Comparison of ENCODE assay signal across 8 cellular contexts in the genomic region with DNA sequence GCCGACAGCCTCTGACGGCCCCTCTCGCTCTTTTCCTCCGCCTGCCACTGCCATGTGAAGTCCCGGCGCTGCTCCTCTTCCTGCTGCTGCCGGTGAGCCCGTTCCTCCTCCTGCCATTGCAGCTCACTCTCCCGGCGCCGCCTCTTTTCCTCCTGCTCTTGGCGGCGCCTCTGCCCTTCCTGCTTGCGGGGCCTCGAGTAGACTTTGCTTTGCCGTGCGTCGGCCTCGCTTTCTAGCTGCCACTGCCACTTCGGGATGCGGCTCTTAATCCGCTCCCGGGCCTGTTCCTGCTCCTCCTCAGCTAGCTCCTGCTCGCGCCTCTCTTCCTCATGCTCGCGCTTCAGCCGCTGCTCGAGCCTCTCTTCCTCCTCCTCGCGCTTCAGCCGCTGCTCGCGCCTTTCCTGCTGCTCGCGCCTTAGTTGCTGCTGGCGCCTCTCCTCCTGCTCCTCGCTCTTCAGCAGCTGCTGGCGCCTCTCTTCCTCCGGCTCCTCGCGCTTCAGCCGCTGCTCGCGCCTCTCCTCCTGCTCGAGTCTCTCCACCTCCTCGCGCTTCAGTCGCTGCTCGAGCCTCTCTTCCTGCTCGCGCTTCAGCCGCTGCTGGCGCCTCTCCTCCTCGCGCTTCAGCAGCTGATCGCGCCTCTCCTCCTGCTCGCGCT. TPM values are rescaled to one million over a fixed set of nuclear protein-coding genes. Genes with fewer than 3 reads are reported as not detected.
DNase-seq lines count a peak whose midpoint lies in the region; ATAC-seq and TF ChIP-seq lines count a peak whose summit lies in the region.

No MANE protein-coding gene starts in this region.

- no peak for TF ChIP-seq CTCF in smooth muscle cell (IDR thresholded peaks at IDR 0.05; ENCODE audit: borderline replicate concordance, insufficient read depth, poor library complexity, severe bottlenecking)

- no peaks in the 10 kb centered on the region for H3K79me2 ChIP-seq in smooth muscle cell (ENCODE audit: low read depth)

- peaks cover 4% of the 10 kb centered on the region for H3K9me3 ChIP-seq in iPS-15b (ENCODE audit: control insufficient read depth, insufficient read depth, low read length)
- no peaks in the 10 kb centered on the region for H3K9me3 ChIP-seq in smooth muscle cell (replicated peaks; ENCODE audit: low read depth)

- H4K20me1 ChIP-seq in smooth muscle cell (ENCODE audit: low read depth): no peaks in the 10 kb centered on the region

- H3K4me2 ChIP-seq in smooth muscle cell: peak overlapping the region; percentile 87

- H3K9ac ChIP-seq in iPS-15b (ENCODE audit: low read depth, low read length): no peak overlapping the region
- H3K9ac ChIP-seq in smooth muscle cell (ENCODE audit: low read depth): no peak overlapping the region

- peaks cover 98% of the 10 kb centered on the region for H3K27me3 ChIP-seq in iPS-15b (ENCODE audit: control insufficient read depth, insufficient read depth, low read length)
- H3K27me3 ChIP-seq in smooth muscle cell (ENCODE audit: low read depth): peaks cover 100% of the 10 kb centered on the region

- H3K4me1 Mint-ChIP-seq in activated naive CD8-positive, alpha-beta T cell treated with anti-CD3 and anti-CD28 coated beads, Interleukin-2, amount 10 ng/mL, durations not matched to agents 7 days and 5 days: no peaks in the 10 kb centered on the region

- H3K9me3 Mint-ChIP-seq in activated naive CD8-positive, alpha-beta T cell treated with anti-CD3 and anti-CD28 coated beads, Interleukin-2, amount 10 ng/mL, durations not matched to agents 7 days and 5 days: peaks cover 5% of the 10 kb centered on the region

- DNase-seq in activated CD4-positive, CD25-positive, alpha-beta regulatory T cell (lab: John Stamatoyannopoulos, UW): no peak
- DNase-seq in NCI-H2171 treated with DMSO at 0.1 percent for 48 hours (lab: John Stamatoyannopoulos, UW): peak; percentile 77
- DNase-seq in activated naive CD8-positive, alpha-beta T cell treated with anti-CD3 and anti-CD28 coated beads, Interleukin-2, amount 10 ng/mL, durations not matched to agents 7 days and 5 days: peak; percentile 59
- DNase-seq in smooth muscle cell (lab: John Stamatoyannopoulos, UW; ENCODE audit: unreplicated experiment): no peak
- no peak for DNase-seq in mucosa of gallbladder (ENCODE audit: low spot score)

- no peak overlapping the region for H3K4me3 Mint-ChIP-seq in activated naive CD8-positive, alpha-beta T cell treated with anti-CD3 and anti-CD28 coated beads, Interleukin-2, amount 10 ng/mL, durations not matched to agents 7 days and 5 days

- no peaks in the 10 kb centered on the region for H3F3A ChIP-seq in smooth muscle cell (ENCODE audit: low read depth)

- WGBS in smooth muscle cell (ENCODE audit: low lambda C conversion rate): 8% methylated on average over 56 of the region's 60 CpGs

- H3K27me3 Mint-ChIP-seq in activated naive CD8-positive, alpha-beta T cell treated with anti-CD3 and anti-CD28 coated beads, Interleukin-2, amount 10 ng/mL, durations not matched to agents 7 days and 5 days: peaks cover 2% of the 10 kb centered on the region

- H3K36me3 Mint-ChIP-seq in activated naive CD8-positive, alpha-beta T cell treated with anti-CD3 and anti-CD28 coated beads, Interleukin-2, amount 10 ng/mL, durations not matched to agents 7 days and 5 days: peaks cover 1% of the 10 kb centered on the region

- no peaks in the 10 kb centered on the region for H3K36me3 ChIP-seq in iPS-15b (ENCODE audit: control insufficient read depth, insufficient read depth, low read length)
- no peaks in the 10 kb centered on the region for H3K36me3 ChIP-seq in smooth muscle cell (ENCODE audit: low read depth)

- ATAC-seq in activated CD4-positive, CD25-positive, alpha-beta regulatory T cell treated with anti-CD3 and anti-CD28 coated beads, Interleukin-2, amount 50 U/mL, for 24 hours: peak; percentile 43 to 61
- ATAC-seq in activated naive CD8-positive, alpha-beta T cell treated with anti-CD3 and anti-CD28 coated beads, Interleukin-2, amount 10 ng/mL, durations not matched to agents 7 days and 5 days (ENCODE audit: low read depth): peak; percentile 67
- no peak for ATAC-seq in HG02759 (IDR thresholded peaks at IDR 0.05; ENCODE audit: unreplicated experiment)

- H2AFZ ChIP-seq in smooth muscle cell (ENCODE audit: low read depth): peak overlapping the region; percentile 43

- H3K4me1 ChIP-seq in iPS-15b (ENCODE audit: control insufficient read depth, insufficient read depth, low read length) (no peaks in the 10 kb centered on the region), smooth muscle cell (ENCODE audit: low read depth) (no peaks in the 10 kb centered on the region)

- peak overlapping the region; percentile 44 for H3K4me3 ChIP-seq in iPS-15b (ENCODE audit: low read depth, low read length)
- peak overlapping the region; percentile 48 for H3K4me3 ChIP-seq in smooth muscle cell

- POLR2A ChIA-PET in activated naive CD8-positive, alpha-beta T cell treated with anti-CD3 and anti-CD28 coated beads, Interleukin-2, amount 10 ng/mL, durations not matched to agents 7 days and 5 days (lab: Charles Lee): no interaction called here

- H3K27ac Mint-ChIP-seq in activated naive CD8-positive, alpha-beta T cell treated with anti-CD3 and anti-CD28 coated beads, Interleukin-2, amount 10 ng/mL, durations not matched to agents 7 days and 5 days: no peak overlapping the region

- H3K27ac ChIP-seq in smooth muscle cell (ENCODE audit: low read depth): no peak overlapping the region

RNA-seq across cellular contexts. Expression of a gene that starts 4.3 kb away (rescaled TPM):
- under 1 TPM; 0.06 to 0.08 TPM for total RNA-seq in activated naive CD8-positive, alpha-beta T cell treated with anti-CD3 and anti-CD28 coated beads, Interleukin-2, amount 10 ng/mL, durations not matched to agents 7 days and 5 days
- total RNA-seq in smooth muscle cell (not detected in 2 replicates), mucosa of gallbladder (0.09 TPM)
- not detected in 2 replicates for polyA plus RNA-seq in smooth muscle cell

RNA-seq across cellular contexts. Expression of a gene that starts 22.1 kb away (rescaled TPM):
- not detected for total RNA-seq in activated naive CD8-positive, alpha-beta T cell treated with anti-CD3 and anti-CD28 coated beads, Interleukin-2, amount 10 ng/mL, durations not matched to agents 7 days and 5 days
- not detected in 2 replicates for total RNA-seq in smooth muscle cell
- not detected in 2 replicates for polyA plus RNA-seq in smooth muscle cell
- total RNA-seq in mucosa of gallbladder: not detected

RNA-seq across cellular contexts. Expression of a gene that starts 48.0 kb away (rescaled TPM):
- total RNA-seq in activated naive CD8-positive, alpha-beta T cell treated with anti-CD3 and anti-CD28 coated beads, Interleukin-2, amount 10 ng/mL, durations not matched to agents 7 days and 5 days: not detected
- total RNA-seq in smooth muscle cell: not detected in 2 replicates
- polyA plus RNA-seq in smooth muscle cell: not detected in 2 replicates
- not detected for total RNA-seq in mucosa of gallbladder

Comparison
In these comparisons a context has a peak if more than half of its experiments do, and no peak if none do; other contexts are left out.
1. DNase-seq: peak in NCI-H2171 treated with DMSO at 0.1 percent for 48 hours (single experiment) and activated naive CD8-positive, alpha-beta T cell treated with anti-CD3 and anti-CD28 coated beads, Interleukin-2, amount 10 ng/mL, durations not matched to agents 7 days and 5 days (single experiment); none in activated CD4-positive, CD25-positive, alpha-beta regulatory T cell (0 of 4), smooth muscle cell (single experiment) and mucosa of gallbladder (single experiment).